In genomic region chr7:142383826-142384507, GRCh38 we compare ENCODE assay signal across 1 cellular context.
TF ChIP-seq lines count a peak whose summit lies in the region.

No MANE protein-coding gene starts in this region.

TF ChIP-seq in IMR-90, 13 proteins besides CTCF, POLR2A, EP300 and RAD21 (continued from another document):
- TF ChIP-seq MAFK (IDR thresholded peaks at IDR 0.05; ENCODE audit: low read depth, low read length) (no peak), CHD1 (IDR thresholded peaks at IDR 0.05; ENCODE audit: low read depth, low read length) (no peak), BHLHE40 (IDR thresholded peaks at IDR 0.05; ENCODE audit: low read depth, low read length) (no peak)
- TF ChIP-seq, protein P1, sequence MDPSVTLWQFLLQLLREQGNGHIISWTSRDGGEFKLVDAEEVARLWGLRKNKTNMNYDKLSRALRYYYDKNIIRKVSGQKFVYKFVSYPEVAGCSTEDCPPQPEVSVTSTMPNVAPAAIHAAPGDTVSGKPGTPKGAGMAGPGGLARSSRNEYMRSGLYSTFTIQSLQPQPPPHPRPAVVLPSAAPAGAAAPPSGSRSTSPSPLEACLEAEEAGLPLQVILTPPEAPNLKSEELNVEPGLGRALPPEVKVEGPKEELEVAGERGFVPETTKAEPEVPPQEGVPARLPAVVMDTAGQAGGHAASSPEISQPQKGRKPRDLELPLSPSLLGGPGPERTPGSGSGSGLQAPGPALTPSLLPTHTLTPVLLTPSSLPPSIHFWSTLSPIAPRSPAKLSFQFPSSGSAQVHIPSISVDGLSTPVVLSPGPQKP (IDR thresholded peaks at IDR 0.05; ENCODE audit: borderline replicate concordance, low read depth, low read length) = no peak
